In the genomic region with DNA sequence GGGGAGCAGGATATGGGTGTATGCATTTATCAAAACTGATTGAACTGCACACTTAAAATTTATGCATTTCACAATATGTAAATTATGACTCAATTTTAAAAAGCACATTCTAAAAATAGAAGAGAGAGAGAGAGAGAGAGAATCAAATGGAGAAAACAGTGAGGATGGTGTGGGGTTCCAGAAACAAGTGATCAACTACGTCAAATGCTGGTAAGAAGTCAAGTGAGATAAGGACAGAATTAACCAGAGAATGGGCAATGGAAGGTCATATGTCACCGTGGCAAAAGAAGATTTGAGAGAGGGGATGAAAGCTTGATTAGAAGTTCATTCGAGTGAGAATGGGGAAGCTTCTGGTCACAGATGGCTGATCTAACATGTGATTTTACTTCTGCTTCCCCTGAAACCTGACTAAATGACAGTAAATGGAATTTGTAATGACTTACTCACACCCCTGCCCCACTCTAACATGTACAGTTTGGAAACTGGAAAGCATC, we compare ENCODE assay signal across 8 cellular contexts.
DNase-seq lines count a peak whose midpoint lies in the region; ATAC-seq and TF ChIP-seq lines count a peak whose summit lies in the region.

No MANE protein-coding gene starts in this region.

- intact Hi-C loops in left lung (cut with DNase I) = no loop called here

- peaks cover 0 to 2% of the 10 kb centered on the region in 2 donors for H3K9me3 ChIP-seq in left lung

- H3K4me1 ChIP-seq in left lung = peaks cover 0 to 51% of the 10 kb centered on the region in 2 donors

- no peaks in the 10 kb centered on the region for H3K36me3 ChIP-seq in left lung

- no peak overlapping the region for H3K4me3 ChIP-seq in left lung

- DNase-seq in OCI-M1 (lab: John Stamatoyannopoulos, UW) (peak; percentile 95), left lung (no peak), DMS53 treated with DMSO at 0.1 percent for 48 hours (lab: John Stamatoyannopoulos, UW; ENCODE audit: unreplicated experiment) (no peak), NCI-H1417 (lab: John Stamatoyannopoulos, UW) (no peak), DMS 273 treated with DMSO at 0.1 percent for 48 hours (lab: John Stamatoyannopoulos, UW) (no peak)
- DNase-seq in effector CD4-positive, alpha-beta T cell = no peak

- TF ChIP-seq CTCF in left lung (IDR thresholded peaks at IDR 0.05) = no peak

- ATAC-seq in GM18520 (IDR thresholded peaks at IDR 0.05; ENCODE audit: unreplicated experiment) = peak; percentile 40
- peak; percentile 70 for ATAC-seq in HG02623 (IDR thresholded peaks at IDR 0.05; ENCODE audit: unreplicated experiment)
- peak; percentile 70 for ATAC-seq in left lung

- H3K27me3 ChIP-seq in left lung = no peaks in the 10 kb centered on the region

- peak overlapping the region in 1 of 2 donors; percentile 90 for H3K27ac ChIP-seq in left lung
